Comparison of ENCODE assay signal across 8 cellular contexts in genomic region chr7:143299840-143300239, GRCh38. TPM values are rescaled to one million over a fixed set of nuclear protein-coding genes. Genes with fewer than 3 reads are reported as not detected.
A peak's percentile ranks its signal among the peaks of the same experiment; 100 is the strongest.
DNase-seq lines count a peak whose midpoint lies in the region; ATAC-seq and TF ChIP-seq lines count a peak whose summit lies in the region.

No MANE protein-coding gene starts in this region.

- H3K79me2 ChIP-seq in osteoblast (ENCODE audit: insufficient read depth, low read length): peaks cover 2% of the 10 kb centered on the region

- peaks cover 77% of the 10 kb centered on the region for H3K36me3 ChIP-seq in osteoblast (ENCODE audit: insufficient read depth, low read length)

- DNase-seq in DMS53 (lab: John Stamatoyannopoulos, UW) (peak; percentile 77), osteoblast (ENCODE audit: insufficient read length, low spot score, missing footprints) (peak; percentile 84), SKM-1 treated with dmso at 0.1 percent for 144 hours (lab: John Stamatoyannopoulos, UW; ENCODE audit: unreplicated experiment) (no peak)
- peak; percentile 90 for DNase-seq in activated CD4-positive, alpha-beta T cell treated with anti-CD3 and anti-CD28 coated beads, Interleukin-2, amount 10 ng/mL, durations not matched to agents 24 days and 14 days
- peak; percentile 33 for DNase-seq in effector CD8-positive, alpha-beta T cell (lab: John Stamatoyannopoulos, UW)

- no peak overlapping the region for H3K4me3 Mint-ChIP-seq in activated CD4-positive, alpha-beta T cell treated with anti-CD3 and anti-CD28 coated beads, Interleukin-2, amount 10 ng/mL, durations not matched to agents 24 days and 14 days

- H4K20me1 ChIP-seq in osteoblast (ENCODE audit: insufficient read depth, low read length): no peaks in the 10 kb centered on the region

- H3K27me3 ChIP-seq in osteoblast (ENCODE audit: insufficient read depth, low read length): no peaks in the 10 kb centered on the region

- no peaks in the 10 kb centered on the region for H3K9me3 ChIP-seq in osteoblast (ENCODE audit: low read depth, low read length)

- peaks cover 17% of the 10 kb centered on the region for H3K4me1 ChIP-seq in osteoblast (ENCODE audit: insufficient read depth, low read length)

- H3K4me2 ChIP-seq in osteoblast (ENCODE audit: insufficient read depth, low read length): no peak overlapping the region

- TF ChIP-seq CTCF in osteoblast (IDR thresholded peaks at IDR 0.05; ENCODE audit: extremely low read depth, low read depth, low read length): peak; percentile 46

- ATAC-seq in HG03565 (IDR thresholded peaks at IDR 0.05; ENCODE audit: unreplicated experiment) (peak; percentile 51), GM21423 (IDR thresholded peaks at IDR 0.05; ENCODE audit: unreplicated experiment) (no peak), GM21825 (IDR thresholded peaks at IDR 0.05; ENCODE audit: unreplicated experiment) (no peak)

- no peak overlapping the region for H3K27ac ChIP-seq in osteoblast (ENCODE audit: low read depth, low read length)

- intact Hi-C loops in activated CD4-positive, alpha-beta T cell treated with anti-CD3 and anti-CD28 coated beads, Interleukin-2, amount 10 ng/mL, durations not matched to agents 24 days and 14 days (cut with micrococcal nuclease): loop anchor here (1.0 to 10.0 kb wide), 4 partner anchors 35 to 295 kb away; no protein-coding TSS in a partner anchor

- H3K4me1 Mint-ChIP-seq in activated CD4-positive, alpha-beta T cell treated with anti-CD3 and anti-CD28 coated beads, Interleukin-2, amount 10 ng/mL, durations not matched to agents 24 days and 14 days: peaks cover 65% of the 10 kb centered on the region

- no peak overlapping the region for H2AFZ ChIP-seq in osteoblast (ENCODE audit: low read length)

- H3K27me3 Mint-ChIP-seq in activated CD4-positive, alpha-beta T cell treated with anti-CD3 and anti-CD28 coated beads, Interleukin-2, amount 10 ng/mL, durations not matched to agents 24 days and 14 days: no peaks in the 10 kb centered on the region

- no peaks in the 10 kb centered on the region for H3K9me3 Mint-ChIP-seq in activated CD4-positive, alpha-beta T cell treated with anti-CD3 and anti-CD28 coated beads, Interleukin-2, amount 10 ng/mL, durations not matched to agents 24 days and 14 days

- no peak overlapping the region for H3K27ac Mint-ChIP-seq in activated CD4-positive, alpha-beta T cell treated with anti-CD3 and anti-CD28 coated beads, Interleukin-2, amount 10 ng/mL, durations not matched to agents 24 days and 14 days

- no peak overlapping the region for H3K4me3 ChIP-seq in osteoblast (ENCODE audit: insufficient read depth, low read length)

- peaks cover 89% of the 10 kb centered on the region for H3K36me3 Mint-ChIP-seq in activated CD4-positive, alpha-beta T cell treated with anti-CD3 and anti-CD28 coated beads, Interleukin-2, amount 10 ng/mL, durations not matched to agents 24 days and 14 days (ENCODE audit: low read depth)

RNA-seq across cellular contexts. Expression of gene CASP2, which starts 11.7 kb away (rescaled TPM):
- 99.1 and 110 TPM in 2 replicates for total RNA-seq in activated CD4-positive, alpha-beta T cell treated with anti-CD3 and anti-CD28 coated beads, Interleukin-2, amount 10 ng/mL, durations not matched to agents 24 days and 14 days
- 7.6 and 10.9 TPM in 2 replicates for total RNA-seq in osteoblast

RNA-seq across cellular contexts. Expression of gene TMEM139, which starts 15.1 kb away (rescaled TPM):
- total RNA-seq in activated CD4-positive, alpha-beta T cell treated with anti-CD3 and anti-CD28 coated beads, Interleukin-2, amount 10 ng/mL, durations not matched to agents 24 days and 14 days: 0.38 and 0.42 TPM in 2 replicates
- not detected in 2 replicates for total RNA-seq in osteoblast

RNA-seq across cellular contexts. Expression of gene CLCN1, which starts 16.1 kb away (rescaled TPM):
- not detected in 2 replicates for total RNA-seq in activated CD4-positive, alpha-beta T cell treated with anti-CD3 and anti-CD28 coated beads, Interleukin-2, amount 10 ng/mL, durations not matched to agents 24 days and 14 days
- under 0.01 TPM in 2 replicates for total RNA-seq in osteoblast

RNA-seq across cellular contexts. Expression of gene GSTK1, which starts 36.6 kb away (rescaled TPM):
- total RNA-seq in activated CD4-positive, alpha-beta T cell treated with anti-CD3 and anti-CD28 coated beads, Interleukin-2, amount 10 ng/mL, durations not matched to agents 24 days and 14 days: 138 and 142 TPM in 2 replicates
- 91.3 and 99.9 TPM in 2 replicates for total RNA-seq in osteoblast
